Comparison of ENCODE assay signal across 30 cellular contexts in genomic region chr2:64659252-64659651, GRCh38. TPM values are rescaled to one million over a fixed set of nuclear protein-coding genes. Genes with fewer than 3 reads are reported as not detected.
DNase-seq lines count a peak whose midpoint lies in the region; ATAC-seq and TF ChIP-seq lines count a peak whose summit lies in the region.
"Had no signal": no experiment of that assay in that cellular context is flagged by ENCODE, and none has a peak within 500 bp of the region (broad histone marks: within the 10 kb centered on the region; RNA-seq: fewer than 3 reads in every experiment).

No MANE protein-coding gene starts in this region.

- H3K36me3 Mint-ChIP-seq in CD4-positive, CD25-positive, alpha-beta regulatory T cell, result peaks cover 4% of the 10 kb centered on the region
- no peaks in the 10 kb centered on the region for H3K36me3 Mint-ChIP-seq in CD8-positive, alpha-beta T cell
- H3K36me3 Mint-ChIP-seq in naive B cell, result peaks cover 0 to 5% of the 10 kb centered on the region in 2 donors
- H3K36me3 Mint-ChIP-seq: mesothelial cell of epicardium had no signal

- no peaks in the 10 kb centered on the region for H4K20me1 ChIP-seq in SU-DHL-6 (ENCODE audit: low read depth, low read length)

- H3K79me2 ChIP-seq in SU-DHL-6 (ENCODE audit: insufficient read depth, low read length), result peaks cover 19% of the 10 kb centered on the region

- H3K4me1 Mint-ChIP-seq in CD4-positive, CD25-positive, alpha-beta regulatory T cell, result peaks cover 15 to 82% (median 29%) of the 10 kb centered on the region in 4 donors
- H3K4me1 Mint-ChIP-seq in CD8-positive, alpha-beta T cell (ENCODE audit: low read depth), result peaks cover 75% of the 10 kb centered on the region
- peaks cover 55 to 92% (median 89%) of the 10 kb centered on the region in 3 donors for H3K4me1 Mint-ChIP-seq in naive B cell

- no peaks in the 10 kb centered on the region for H3K9me3 Mint-ChIP-seq in CD4-positive, CD25-positive, alpha-beta regulatory T cell
- H3K9me3 Mint-ChIP-seq in CD8-positive, alpha-beta T cell, result no peaks in the 10 kb centered on the region
- peaks cover 0 to 2% (median 0%) of the 10 kb centered on the region in 7 donors for H3K9me3 Mint-ChIP-seq in naive B cell
- H3K9me3 Mint-ChIP-seq: activated naive CD4-positive, alpha-beta T cell treated with anti-CD3 and anti-CD28 coated beads for 36 hours; activated T-helper 1 cell treated with anti-CD3 and anti-CD28 coated beads, Interleukin-12 subunit alpha, Interleukin-12 subunit beta, Interleukin-2, Interleukin-4 antibody, amounts not matched to agents 30 ng/mL and 10 ng/mL and 1 ng/mL, durations not matched to agents 14 hours and 24 hours and 36 hours; mesothelial cell of epicardium had no signal

- H3K9me2 ChIP-seq in SU-DHL-6 (replicated peaks; ENCODE audit: insufficient read depth, low read length), result no peaks in the 10 kb centered on the region

- ATAC-seq in CD4-positive, CD25-positive, alpha-beta regulatory T cell (ENCODE audit: low read depth in 2 of 2), result no peak
- no peak for ATAC-seq in CD8-positive, alpha-beta T cell
- ATAC-seq in naive B cell (ENCODE audit: low read depth in 2 of 2) (no peak), HG03571 (IDR thresholded peaks at IDR 0.05; ENCODE audit: unreplicated experiment) (no peak), omental fat pad (ENCODE audit: low FRiP score) (no peak)
- ATAC-seq: HCT116, heart right ventricle, left ventricle myocardium superior had no signal

- H3K4me3 ChIP-seq in CD4-positive, CD25-positive, alpha-beta regulatory T cell (ENCODE audit: low read depth, low read length), result no peak overlapping the region
- no peak overlapping the region for H3K4me3 ChIP-seq in CD8-positive, alpha-beta T cell (ENCODE audit: low read depth, low read length)
- H3K4me3 ChIP-seq in SU-DHL-6 (ENCODE audit: insufficient read depth, low read length, poor library complexity, severe bottlenecking), result no peak overlapping the region
- H3K4me3 ChIP-seq: breast epithelium, dorsolateral prefrontal cortex, esophagus muscularis mucosa, heart right ventricle, MG63, tibial nerve had no signal

- H3K4me2 ChIP-seq in SU-DHL-6 (ENCODE audit: low read depth, low read length, poor library complexity, severe bottlenecking), result peak overlapping the region; percentile 95

- no peak for TF ChIP-seq CTCF in CD8-positive, alpha-beta T cell (IDR thresholded peaks at IDR 0.05)
- TF ChIP-seq CTCF in SU-DHL-6 (IDR thresholded peaks at IDR 0.05; ENCODE audit: insufficient read depth, low read length, poor library complexity, severe bottlenecking) (no peak), omental fat pad (IDR thresholded peaks at IDR 0.05) (no peak)

- H2AFZ ChIP-seq in SU-DHL-6 (ENCODE audit: low read depth, low read length, severe bottlenecking), result no peak overlapping the region

- POLR2A ChIA-PET in CD8-positive, alpha-beta T cell (lab: Charles Lee), result interaction anchor here (2.0 kb wide), 1 partner anchor 92 kb away, joined by 6 read pairs; no protein-coding TSS in a partner anchor

- in situ Hi-C loops in KBM-7 (cut with MboI; ENCODE audit: low pct_unique_long_range_greater_than_20kb, low sequenced_read_pairs), result no loop called here

- H3K27ac ChIP-seq in CD4-positive, CD25-positive, alpha-beta regulatory T cell (ENCODE audit: insufficient read depth, low read length, poor library complexity, severe bottlenecking), result no peak overlapping the region
- no peak overlapping the region for H3K27ac ChIP-seq in CD8-positive, alpha-beta T cell (ENCODE audit: low read depth, low read length)
- peak overlapping the region; percentile 95 for H3K27ac ChIP-seq in SU-DHL-6 (ENCODE audit: low read depth, low read length)
- H3K27ac ChIP-seq: breast epithelium, dorsolateral prefrontal cortex, esophagus muscularis mucosa, heart right ventricle, tibial nerve, VCaP had no signal

- peaks cover 67% of the 10 kb centered on the region for H3F3A ChIP-seq in SU-DHL-6 (ENCODE audit: insufficient read depth)

- H3K36me3 ChIP-seq in CD4-positive, CD25-positive, alpha-beta regulatory T cell (ENCODE audit: control insufficient read depth, insufficient read depth, low read length), result no peaks in the 10 kb centered on the region
- no peaks in the 10 kb centered on the region for H3K36me3 ChIP-seq in CD8-positive, alpha-beta T cell (ENCODE audit: insufficient read depth, low read length)
- no peaks in the 10 kb centered on the region for H3K36me3 ChIP-seq in SU-DHL-6 (ENCODE audit: low read length)
- H3K36me3 ChIP-seq: breast epithelium, esophagus muscularis mucosa, heart right ventricle, MG63, tibial nerve had no signal

- H3K4me1 ChIP-seq in CD4-positive, CD25-positive, alpha-beta regulatory T cell (ENCODE audit: control insufficient read depth, insufficient read depth, low read length, poor library complexity, severe bottlenecking), result peaks cover 14% of the 10 kb centered on the region
- H3K4me1 ChIP-seq in CD8-positive, alpha-beta T cell (ENCODE audit: insufficient read depth, low read length), result peaks cover 41% of the 10 kb centered on the region

- DNase-seq in CD4-positive, CD25-positive, alpha-beta regulatory T cell, result no peak
- DNase-seq in CD8-positive, alpha-beta T cell, result no peak
- DNase-seq in naive B cell, result no peak
- DNase-seq in KBM-7, result no peak
- DNase-seq in omental fat pad (ENCODE audit: low spot score), result no peak
- DNase-seq: activated naive CD4-positive, alpha-beta T cell treated with anti-CD3 and anti-CD28 coated beads for 36 hours; C1 segment of cervical spinal cord; Calu3; DND-41; dorsolateral prefrontal cortex; foreskin fibroblast; heart right ventricle; left ventricle myocardium superior; MG63; NCI-H1930; NCI-H226; NCI-H69; nucleus accumbens; SIG-M5; stimulated activated CD4-positive, alpha-beta T cell treated with anti-CD3 and anti-CD28 coated beads, Interleukin-4, amount 100 ng/mL, for 1 hour; T1000 had no signal

- H3K9ac ChIP-seq in SU-DHL-6 (ENCODE audit: low read length), result peak overlapping the region; percentile 94

- intact Hi-C loops in CD8-positive, alpha-beta T cell (cut with DNase I, micrococcal nuclease), result loop anchor here in 1 of 2 experiments (10.0 kb wide), 1 partner anchor 814 kb away; the partner anchor contains the start of gene UGP2

- H3K27me3 Mint-ChIP-seq in CD4-positive, CD25-positive, alpha-beta regulatory T cell, result no peaks in the 10 kb centered on the region
- H3K27me3 Mint-ChIP-seq in CD8-positive, alpha-beta T cell (ENCODE audit: low read depth), result no peaks in the 10 kb centered on the region
- no peaks in the 10 kb centered on the region for H3K27me3 Mint-ChIP-seq in naive B cell

- CTCF ChIA-PET in CD8-positive, alpha-beta T cell (lab: Charles Lee), result interaction anchor here (1.1 to 8.9 kb wide), 3 partner anchors 14 to 215 kb away, joined by 3 to 51 read pairs (median 3); no protein-coding TSS in a partner anchor

- H3K27ac Mint-ChIP-seq in CD4-positive, CD25-positive, alpha-beta regulatory T cell, result peak overlapping the region; percentile 1 to 83 (median 11)
- peak overlapping the region; percentile 68 for H3K27ac Mint-ChIP-seq in CD8-positive, alpha-beta T cell
- H3K27ac Mint-ChIP-seq in naive B cell, result peak overlapping the region; percentile 85 to 100 (median 99)
- H3K27ac Mint-ChIP-seq: activated naive CD4-positive, alpha-beta T cell treated with anti-CD3 and anti-CD28 coated beads for 36 hours; activated T-helper 1 cell treated with anti-CD3 and anti-CD28 coated beads, Interleukin-12 subunit alpha, Interleukin-12 subunit beta, Interleukin-2, Interleukin-4 antibody, amounts not matched to agents 30 ng/mL and 10 ng/mL and 1 ng/mL, durations not matched to agents 14 hours and 24 hours and 36 hours; mesothelial cell of epicardium had no signal

- H3K9me3 ChIP-seq in CD4-positive, CD25-positive, alpha-beta regulatory T cell (ENCODE audit: control insufficient read depth in 2 of 2, low read length in 2 of 2), result no peaks in the 10 kb centered on the region
- H3K9me3 ChIP-seq in CD8-positive, alpha-beta T cell (ENCODE audit: low read length), result no peaks in the 10 kb centered on the region
- no peaks in the 10 kb centered on the region for H3K9me3 ChIP-seq in SU-DHL-6 (ENCODE audit: insufficient read depth, low read length)
- H3K9me3 ChIP-seq: breast epithelium, heart right ventricle, MG63, tibial nerve had no signal

- peak overlapping the region in 2 of 4 donors; percentile 12 to 33 for H3K4me3 Mint-ChIP-seq in CD4-positive, CD25-positive, alpha-beta regulatory T cell
- no peak overlapping the region for H3K4me3 Mint-ChIP-seq in CD8-positive, alpha-beta T cell
- H3K4me3 Mint-ChIP-seq in naive B cell, result peak overlapping the region; percentile 58 to 91 (median 80)
- H3K4me3 Mint-ChIP-seq: activated naive CD4-positive, alpha-beta T cell treated with anti-CD3 and anti-CD28 coated beads for 36 hours; activated T-helper 1 cell treated with anti-CD3 and anti-CD28 coated beads, Interleukin-12 subunit alpha, Interleukin-12 subunit beta, Interleukin-2, Interleukin-4 antibody, amounts not matched to agents 30 ng/mL and 10 ng/mL and 1 ng/mL, durations not matched to agents 14 hours and 24 hours and 36 hours; mesothelial cell of epicardium had no signal

- H3K27me3 ChIP-seq in CD4-positive, CD25-positive, alpha-beta regulatory T cell (ENCODE audit: control insufficient read depth, insufficient read depth, low read length), result no peaks in the 10 kb centered on the region
- H3K27me3 ChIP-seq in CD8-positive, alpha-beta T cell (ENCODE audit: insufficient read depth, low read length), result no peaks in the 10 kb centered on the region
- H3K27me3 ChIP-seq in SU-DHL-6 (ENCODE audit: low read length), result no peaks in the 10 kb centered on the region
- H3K27me3 ChIP-seq: breast epithelium, dorsolateral prefrontal cortex, esophagus muscularis mucosa, heart right ventricle, MG63, tibial nerve had no signal

RNA-seq across cellular contexts. Expression of gene SERTAD2, which starts 5.5 kb away (rescaled TPM):
- 33.5 TPM for total RNA-seq in CD4-positive, CD25-positive, alpha-beta regulatory T cell
- 1 to 10 TPM; 4.2 to 7.5 (median 5.7) TPM for polyA plus RNA-seq in CD4-positive, CD25-positive, alpha-beta regulatory T cell
- 10 to 100 TPM; 47.5 to 48.8 TPM for total RNA-seq in CD8-positive, alpha-beta T cell
- polyA plus RNA-seq in naive B cell (ENCODE audit: low read depth in 6 of 6), result 10 to 100 TPM in 5 of 6 donors, 1 to 10 TPM in 1; 7.9 to 21.8 (median 13.2) TPM
- total RNA-seq in omental fat pad, result 10 to 100 TPM; 13.1 to 42.2 (median 16.6) TPM

Comparison
In these comparisons a context has a peak if more than half of its experiments do, and no peak if none do; other contexts are left out.
1. H3K27ac Mint-ChIP-seq: peak in every context shown above with its lines; median percentile 99 in naive B cell; 68 in CD8-positive, alpha-beta T cell; 11 in CD4-positive, CD25-positive, alpha-beta regulatory T cell.